15 cellular contexts compared by ENCODE assay signal in the genomic region with DNA sequence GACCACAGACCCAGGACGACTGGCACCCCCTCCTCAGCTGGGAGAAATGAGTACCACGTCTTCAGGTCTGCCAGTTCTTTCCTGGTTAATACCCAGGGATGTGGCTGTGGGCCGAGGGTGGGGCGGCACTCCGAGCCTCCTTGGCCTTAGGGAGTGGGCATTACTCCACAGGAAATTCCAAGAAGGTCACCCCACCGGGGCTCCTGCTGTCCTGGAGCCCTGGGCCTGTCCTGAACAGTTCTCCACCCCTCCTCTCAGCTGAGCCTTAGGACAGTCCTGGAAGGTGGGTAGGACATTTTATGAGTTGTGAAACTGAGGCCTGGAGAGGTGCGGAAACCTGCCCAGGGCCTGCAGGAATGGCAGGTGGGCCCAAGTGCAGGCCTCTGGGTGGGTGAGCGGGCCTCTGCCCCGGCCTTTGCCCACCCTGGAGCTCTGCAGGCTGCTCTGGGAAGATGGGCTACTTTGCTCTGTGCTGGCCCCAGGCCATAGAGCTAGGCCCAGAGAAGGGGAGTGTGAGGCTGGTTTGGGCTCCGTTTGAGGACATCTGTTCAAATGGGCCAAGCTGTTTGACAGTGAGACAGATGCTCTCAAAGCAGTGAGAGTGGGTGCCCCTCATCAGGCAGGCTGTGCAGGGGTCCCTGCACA.
A peak's percentile ranks its signal among the peaks of the same experiment; 100 is the strongest.
DNase-seq lines count a peak whose midpoint lies in the region; ATAC-seq and TF ChIP-seq lines count a peak whose summit lies in the region.
"Had no signal": no experiment of that assay in that cellular context is flagged by ENCODE, and none has a peak within 500 bp of the region (broad histone marks: within the 10 kb centered on the region; RNA-seq: fewer than 3 reads in every experiment).

No MANE protein-coding gene starts in this region.

- H3K36me3 ChIP-seq in body of pancreas (replicated peaks in 1 of 2; ENCODE audit: insufficient read depth in 1 of 2, low read depth in 2 of 2) (no peaks in the 10 kb centered on the region), lower lobe of right lung (no peaks in the 10 kb centered on the region), stomach smooth muscle (ENCODE audit: control insufficient read depth in 2 of 2, insufficient read depth in 2 of 2, low read length in 2 of 2) (no peaks in the 10 kb centered on the region)

- 78 to 83% methylated on average over 6 to 10 of the region's 10 CpGs for WGBS in body of pancreas, 2 donors

- ATAC-seq in body of pancreas (no peak), lower lobe of right lung (peak; percentile 15 to 27), HG03039 (IDR thresholded peaks at IDR 0.05; ENCODE audit: unreplicated experiment) (no peak)
- ATAC-seq: natural killer cell treated with Interleukin-12 subunit alpha and Interleukin-12 subunit beta and Interleukin-15 and Interleukin-18, amount 100 ng/mL, for 72 hours had no signal

- H3K9me3 ChIP-seq in body of pancreas (no peaks in the 10 kb centered on the region), lower lobe of right lung (no peaks in the 10 kb centered on the region), stomach smooth muscle (ENCODE audit: control insufficient read depth in 2 of 2, low read length in 2 of 2) (no peaks in the 10 kb centered on the region)

- intact Hi-C loops in body of pancreas (cut with DNase I) (no loop called here), lower lobe of right lung (cut with DNase I) (no loop called here)

- DNase-seq in NCI-H1694 (lab: John Stamatoyannopoulos, UW) (peak; percentile 43), body of pancreas (no peak), lower lobe of right lung (no peak), T-helper 1 cell (no peak), NCI-H1105 (lab: John Stamatoyannopoulos, UW) (no peak)
- DNase-seq: activated CD4-positive, alpha-beta T cell treated with anti-CD3 and anti-CD28 coated beads, Interleukin-2, amount 50 U/mL, for 4 hours; activated naive CD4-positive, alpha-beta T cell treated with anti-CD3 and anti-CD28 coated beads, Interleukin-2, amount 10 ng/mL, durations not matched to agents 7 days and 5 days; activated T-cell treated with anti-CD3 and anti-CD28 coated beads for 4 hours; NCI-H2107; NCI-H774; stimulated activated CD4-positive, alpha-beta T cell treated with anti-CD3 and anti-CD28 coated beads, Interleukin-2, amount 100 ng/mL, for 24 hours had no signal

- H3K9ac ChIP-seq in stomach smooth muscle (ENCODE audit: low read length in 2 of 2): no peak overlapping the region

- H3K4me1 ChIP-seq in body of pancreas: peaks cover 35% of the 10 kb centered on the region
- H3K4me1 ChIP-seq in lower lobe of right lung: peaks cover 17% of the 10 kb centered on the region
- H3K4me1 ChIP-seq in stomach smooth muscle (ENCODE audit: control insufficient read depth, insufficient read depth, low read length): peaks cover 23% of the 10 kb centered on the region

- no peak for TF ChIP-seq POLR2A in body of pancreas (IDR thresholded peaks at IDR 0.05)

- H3K27ac ChIP-seq in body of pancreas: peak overlapping the region in 3 of 4 donors; percentile 44 to 73 (median 68)
- peak overlapping the region; percentile 57 for H3K27ac ChIP-seq in lower lobe of right lung
- H3K27ac ChIP-seq in stomach smooth muscle (ENCODE audit: low read length): peak overlapping the region; percentile 41

- TF ChIP-seq CTCF in body of pancreas (IDR thresholded peaks at IDR 0.05): no peak
- TF ChIP-seq CTCF in lower lobe of right lung (IDR thresholded peaks at IDR 0.05): no peak

- no peak overlapping the region for H3K4me3 ChIP-seq in body of pancreas
- H3K4me3 ChIP-seq in lower lobe of right lung: no peak overlapping the region
- no peak overlapping the region for H3K4me3 ChIP-seq in stomach smooth muscle (ENCODE audit: low read length in 2 of 2)
- H3K4me3 ChIP-seq: coronary artery had no signal

- H3K27me3 ChIP-seq in body of pancreas (no peaks in the 10 kb centered on the region), lower lobe of right lung (ENCODE audit: low read depth) (no peaks in the 10 kb centered on the region), stomach smooth muscle (ENCODE audit: control insufficient read depth in 1 of 2, insufficient read depth in 2 of 2, low read length in 2 of 2) (no peaks in the 10 kb centered on the region)

Comparison
In these comparisons a context has a peak if more than half of its experiments do, and no peak if none do; other contexts are left out.
1. ATAC-seq: peak in lower lobe of right lung (2 of 2); none in body of pancreas (single experiment) and HG03039 (single experiment).
2. Peak in every context shown above with its lines, with median percentiles within 50 percentile points of each other: H3K27ac ChIP-seq.